7 cellular contexts compared by ENCODE assay signal in the genomic region with DNA sequence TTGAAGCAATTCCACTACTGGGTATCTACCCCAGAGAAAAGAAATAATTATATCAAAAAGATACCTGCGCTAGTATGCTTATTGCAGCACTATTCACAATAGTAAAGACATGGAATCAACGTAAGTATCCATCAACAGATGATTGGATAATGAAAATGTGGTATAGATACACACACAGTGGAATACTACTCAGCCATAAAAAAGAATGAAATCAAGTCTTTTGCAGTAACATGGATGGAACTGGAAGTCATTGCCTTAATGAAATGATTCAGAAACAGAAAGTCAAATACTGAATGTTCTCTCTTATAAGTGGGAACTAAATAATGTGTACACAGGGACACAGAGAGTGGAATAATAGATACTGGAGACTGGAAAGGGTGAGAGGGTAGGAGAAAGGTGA.
"Had no signal": no experiment of that assay in that cellular context is flagged by ENCODE, and none has a peak within 500 bp of the region (broad histone marks: within the 10 kb centered on the region; RNA-seq: fewer than 3 reads in every experiment).

No MANE protein-coding gene starts in this region.

- DNase-seq: IMR-90, KBM-7, KG1 had no signal

- FAIRE-seq: HepG2, HTR-8/SVneo had no signal

- H3K27ac ChIP-seq: HL-60, KMS-11 had no signal

- ATAC-seq: HepG2 had no signal

- H3K9ac ChIP-seq: KMS-11 had no signal

- H3K4me2 ChIP-seq: KMS-11 had no signal
